ENCODE assay signal across 22 cellular contexts in genomic region chr21:31141389-31142021, GRCh38.
DNase-seq lines count a peak whose midpoint lies in the region; ATAC-seq, FAIRE-seq and TF ChIP-seq lines count a peak whose summit lies in the region.
"Had no signal": no experiment of that assay in that cellular context is flagged by ENCODE, and none has a peak within 500 bp of the region (broad histone marks: within the 10 kb centered on the region; RNA-seq: fewer than 3 reads in every experiment).

No MANE protein-coding gene starts in this region.

- H4K20me1 ChIP-seq in BLaER1, result no peaks in the 10 kb centered on the region
- H4K20me1 ChIP-seq in H1 (replicated peaks in 1 of 2; ENCODE audit: control insufficient read depth in 1 of 2, insufficient read depth in 2 of 2, low read length in 2 of 2), result no peaks in the 10 kb centered on the region

- no peak overlapping the region for H3K56ac ChIP-seq in H1 (replicated peaks; ENCODE audit: insufficient read length, low read depth, low read length)

- TF ChIP-seq CTCF in H1 (IDR thresholded peaks at IDR 0.05; ENCODE audit: control extremely low read depth in 1 of 3, insufficient read depth in 1 of 3, low read depth in 1 of 3, low read length in 3 of 3) (no peak), neural crest cell (conservative IDR thresholded peaks at IDR 0.05) (no peak)

- no peak overlapping the region for H2BK5ac ChIP-seq in H1 (ENCODE audit: low read depth, low read length)

- TF ChIP-seq RAD21 in H1 (IDR thresholded peaks at IDR 0.05 in 1 of 2, conservative IDR thresholded peaks at IDR 0.05 in 1 of 2; ENCODE audit: low read depth in 2 of 2, low read length in 2 of 2), result no peak

- no peaks in the 10 kb centered on the region for H3K79me1 ChIP-seq in H1 (ENCODE audit: low read depth, low read length)

- H3K18ac ChIP-seq in H1 (ENCODE audit: extremely low read depth, low read length), result peak overlapping the region; percentile 13; the same call in 1 of the 2 replicates

- CTCF ChIA-PET in H1 (lab: Charles Lee; ENCODE audit: partially characterized antibody), result interaction anchor here (0.9 to 2.6 kb wide), 4 partner anchors 10 to 43 kb away, joined by 3 to 7 read pairs (median 4); no protein-coding TSS in a partner anchor

- POLR2A ChIA-PET in H1 (lab: Charles Lee; ENCODE audit: partially characterized antibody), result no interaction called here

- no peak overlapping the region for H2AK5ac ChIP-seq in H1 (ENCODE audit: low read depth, low read length)

- TF ChIP-seq EP300 in H1 (IDR thresholded peaks at IDR 0.05; ENCODE audit: borderline replicate concordance in 1 of 2, low read depth in 2 of 2, low read length in 2 of 2), result no peak

- DNase-seq in CD4-positive, CD25-positive, alpha-beta regulatory T cell, result no peak
- DNase-seq in H1 (ENCODE audit: low read depth in 1 of 2, low spot score in 2 of 2), result no peak
- DNase-seq in neural crest cell (ENCODE audit: low read depth, low spot score), result no peak
- DNase-seq in NK-92 (lab: John Stamatoyannopoulos, UW; ENCODE audit: unreplicated experiment), result no peak
- DNase-seq in stimulated activated naive CD4-positive, alpha-beta T cell (lab: John Stamatoyannopoulos, UW), result no peak
- DNase-seq: ACHN; CD8-positive, alpha-beta T cell; DND-41; MM.1S; NCI-H1092 treated with DMSO at 0.1 percent for 48 hours; NCI-H1694; NCI-H524; Right ventricle myocardium superior had no signal

- H3K36me3 Mint-ChIP-seq in CD4-positive, CD25-positive, alpha-beta regulatory T cell, result peaks cover 53% of the 10 kb centered on the region
- H3K36me3 Mint-ChIP-seq in neural crest cell (ENCODE audit: low read depth), result peaks cover 7% of the 10 kb centered on the region

- H3K4me1 ChIP-seq in BLaER1, result peaks cover 74% of the 10 kb centered on the region
- peaks cover 4% of the 10 kb centered on the region for H3K4me1 ChIP-seq in CD4-positive, CD25-positive, alpha-beta regulatory T cell (ENCODE audit: control insufficient read depth, insufficient read depth, low read length, poor library complexity, severe bottlenecking)
- H3K4me1 ChIP-seq in H1 (replicated peaks in 1 of 4; ENCODE audit: control insufficient read depth in 3 of 4, insufficient read depth in 4 of 4, low read length in 3 of 4), result peaks cover 0 to 6% (median 3%) of the 10 kb centered on the region in 4 experiments; a peak in 2 of 7 replicates

- H3K14ac ChIP-seq in H1 (ENCODE audit: insufficient read length), result no peak overlapping the region

- no peaks in the 10 kb centered on the region for H3K27me3 Mint-ChIP-seq in CD4-positive, CD25-positive, alpha-beta regulatory T cell
- no peaks in the 10 kb centered on the region for H3K27me3 Mint-ChIP-seq in neural crest cell (ENCODE audit: low read depth)

- no peaks in the 10 kb centered on the region for H3K79me2 ChIP-seq in H1 (ENCODE audit: control insufficient read depth in 1 of 2, insufficient read depth in 2 of 2, low read length in 2 of 2)

- no peak overlapping the region for H3K23ac ChIP-seq in H1 (ENCODE audit: insufficient read length)

- H3K4ac ChIP-seq in H1 (replicated peaks; ENCODE audit: insufficient read length, low read depth, low read length), result no peak overlapping the region

- no peaks in the 10 kb centered on the region for H3K9me3 Mint-ChIP-seq in CD4-positive, CD25-positive, alpha-beta regulatory T cell
- H3K9me3 Mint-ChIP-seq in neural crest cell, result no peaks in the 10 kb centered on the region
- H3K9me3 Mint-ChIP-seq: CD8-positive, alpha-beta T cell had no signal

- H3K4me2 ChIP-seq in BLaER1 (peak overlapping the region; percentile 61), H1 (ENCODE audit: insufficient read depth in 1 of 2, low read depth in 2 of 2, low read length in 2 of 2) (no peak overlapping the region)

- peak overlapping the region; percentile 60; the same call in 1 of the 2 replicates for H4K8ac ChIP-seq in H1 (ENCODE audit: extremely low read depth, insufficient read depth, low read length)

- no peak for FAIRE-seq in H1 (lab: Jason Lieb, UNC)
- FAIRE-seq: D721Med, G401.6, GM12878, GM18507, RCC 7860 had no signal

- H3K9me3 ChIP-seq in BLaER1 (no peaks in the 10 kb centered on the region), H1 (ENCODE audit: insufficient read depth in 2 of 2, low read depth in 1 of 2, low read length in 1 of 2) (no peaks in the 10 kb centered on the region)
- H3K9me3 ChIP-seq in CD4-positive, CD25-positive, alpha-beta regulatory T cell (ENCODE audit: control insufficient read depth in 2 of 2, low read length in 2 of 2), result no peaks in the 10 kb centered on the region

- H3K4me3 ChIP-seq in BLaER1, result no peak overlapping the region
- H3K4me3 ChIP-seq in CD4-positive, CD25-positive, alpha-beta regulatory T cell (ENCODE audit: low read depth, low read length), result no peak overlapping the region
- no peak overlapping the region for H3K4me3 ChIP-seq in H1 (ENCODE audit: extremely low read depth in 1 of 4, insufficient read depth in 2 of 4, low read depth in 3 of 4, low read length in 4 of 4)
- H3K4me3 ChIP-seq: GM12878, SK-N-MC had no signal

- no peak overlapping the region for H2BK120ac ChIP-seq in H1 (replicated peaks; ENCODE audit: low read depth, low read length)

- WGBS in H1 (ENCODE audit: extremely low coverage in 1 of 2, insufficient coverage in 1 of 2, insufficient read length in 1 of 2, insufficient replicate concordance in 2 of 2, low coverage in 1 of 2, low lambda C conversion rate in 2 of 2, missing lambda C conversion rate in 1 of 2), 2 experiments, result 92% methylated on average over 12 of the region's 12 CpGs; no CpG with 5 or more reads in 1 of the 2 experiments

- no peak overlapping the region for H2BK20ac ChIP-seq in H1 (ENCODE audit: low read length)

- H2BK12ac ChIP-seq in H1 (ENCODE audit: low read depth, low read length), result no peak overlapping the region

- no peaks in the 10 kb centered on the region for H3K23me2 ChIP-seq in H1 (ENCODE audit: low read depth, low read length)

- no peak overlapping the region for H4K5ac ChIP-seq in H1 (ENCODE audit: insufficient read length, low read depth, low read length)

- H3K27me3 ChIP-seq in BLaER1, result no peaks in the 10 kb centered on the region
- no peaks in the 10 kb centered on the region for H3K27me3 ChIP-seq in CD4-positive, CD25-positive, alpha-beta regulatory T cell (ENCODE audit: control insufficient read depth, insufficient read depth, low read length)
- no peaks in the 10 kb centered on the region; a peak in 1 of 7 replicates for H3K27me3 ChIP-seq in H1 (replicated peaks in 1 of 4; ENCODE audit: control insufficient read depth in 3 of 4, extremely low read depth in 1 of 4, insufficient read depth in 3 of 4, low read length in 3 of 4)

- peak overlapping the region; percentile 73 for H3K27ac ChIP-seq in BLaER1
- no peak overlapping the region for H3K27ac ChIP-seq in CD4-positive, CD25-positive, alpha-beta regulatory T cell (ENCODE audit: insufficient read depth, low read length, poor library complexity, severe bottlenecking)
- H3K27ac ChIP-seq in H1 (ENCODE audit: low read depth, low read length), result no peak overlapping the region
- H3K27ac ChIP-seq: SK-N-MC had no signal

- H4K91ac ChIP-seq in H1 (replicated peaks; ENCODE audit: insufficient read length, low read length), result no peak overlapping the region

- no peak for ATAC-seq in CD4-positive, CD25-positive, alpha-beta regulatory T cell (ENCODE audit: low read depth in 2 of 2)
- no peak for ATAC-seq in HG02798 (IDR thresholded peaks at IDR 0.05; ENCODE audit: poor library complexity, unreplicated experiment)
- ATAC-seq: CD8-positive, alpha-beta T cell; GM12878 had no signal

- H3K9ac ChIP-seq in BLaER1, result peak overlapping the region; percentile 30
- no peak overlapping the region for H3K9ac ChIP-seq in H1 (replicated peaks in 1 of 4; ENCODE audit: extremely low read depth in 1 of 4, low read depth in 3 of 4, low read length in 3 of 4)

- H3K4me1 Mint-ChIP-seq in CD4-positive, CD25-positive, alpha-beta regulatory T cell, result peaks cover 9 to 59% (median 31%) of the 10 kb centered on the region in 4 donors
- no peaks in the 10 kb centered on the region for H3K4me1 Mint-ChIP-seq in neural crest cell

- H2BK15ac ChIP-seq in H1 (ENCODE audit: low read length), result no peak overlapping the region

- H3K27ac Mint-ChIP-seq in CD4-positive, CD25-positive, alpha-beta regulatory T cell, result peak overlapping the region; percentile 72 to 98 (median 86)
- H3K27ac Mint-ChIP-seq in neural crest cell (ENCODE audit: unreplicated experiment), result peak overlapping the region; percentile 50
- H3K27ac Mint-ChIP-seq: B cell; CD8-positive, alpha-beta T cell had no signal

- peaks cover 11% of the 10 kb centered on the region; the same call in 1 of the 2 replicates for H3K36me3 ChIP-seq in BLaER1
- H3K36me3 ChIP-seq in CD4-positive, CD25-positive, alpha-beta regulatory T cell (ENCODE audit: control insufficient read depth, insufficient read depth, low read length), result peaks cover 77% of the 10 kb centered on the region
- no peaks in the 10 kb centered on the region; a peak in 1 of 8 replicates for H3K36me3 ChIP-seq in H1 (ENCODE audit: control insufficient read depth in 2 of 4, insufficient read depth in 4 of 4, low read length in 3 of 4)

- TF ChIP-seq POLR2A in H1 (IDR thresholded peaks at IDR 0.05; ENCODE audit: control extremely low read depth in 1 of 2, low read depth in 2 of 2, low read length in 2 of 2), result no peak

- H2AFZ ChIP-seq in H1 (ENCODE audit: low read length), result no peak overlapping the region

- no peak overlapping the region for H3K4me3 Mint-ChIP-seq in CD4-positive, CD25-positive, alpha-beta regulatory T cell
- H3K4me3 Mint-ChIP-seq in neural crest cell, result no peak overlapping the region
- H3K4me3 Mint-ChIP-seq: B cell; CD8-positive, alpha-beta T cell had no signal

TF ChIP-seq in H1, 55 proteins besides CTCF, POLR2A, EP300 and RAD21 (continues in another document):
- TF ChIP-seq TAF7 (optimal IDR thresholded peaks at IDR 0.05; ENCODE audit: borderline replicate concordance, low read depth, low read length) (no peak), POU5F1 (IDR thresholded peaks at IDR 0.05; ENCODE audit: low read depth, low read length) (no peak), USF2 (IDR thresholded peaks at IDR 0.05; ENCODE audit: low read length) (no peak), TEAD4 (IDR thresholded peaks at IDR 0.05; ENCODE audit: low read depth, low read length) (no peak), ATF3 (IDR thresholded peaks at IDR 0.05; ENCODE audit: insufficient read depth, low read depth, low read length) (no peak), CBX8 (IDR thresholded peaks at IDR 0.05; ENCODE audit: borderline replicate concordance, low read depth, low read length) (no peak)
